26 cellular contexts compared by ENCODE assay signal in the genomic region with DNA sequence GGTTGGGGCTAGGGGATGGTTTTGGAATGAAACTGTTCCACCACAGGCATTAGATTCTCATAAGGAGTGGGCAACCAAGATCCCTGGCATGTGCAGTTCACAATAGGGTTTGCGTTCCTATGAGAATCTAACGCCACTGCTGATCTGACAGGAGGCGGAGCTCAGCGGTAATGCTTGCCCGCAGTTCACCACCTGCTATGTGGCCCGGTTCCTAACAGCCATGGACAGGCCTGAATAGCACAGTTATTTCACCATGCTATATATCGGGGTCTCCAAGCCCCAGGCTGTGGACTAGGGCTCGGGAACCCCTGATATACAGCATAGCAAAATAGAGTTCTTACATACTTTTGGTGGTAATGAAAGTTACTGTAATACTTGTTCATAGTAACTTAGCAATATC.
"Had no signal": no experiment of that assay in that cellular context is flagged by ENCODE, and none has a peak within 500 bp of the region (broad histone marks: within the 10 kb centered on the region; RNA-seq: fewer than 3 reads in every experiment).

No MANE protein-coding gene starts in this region.

- H3K9ac ChIP-seq: neural progenitor cell had no signal

- H3K27ac ChIP-seq: coronary artery, gastrocnemius medialis, heart right ventricle, neural progenitor cell, prostate gland, sigmoid colon, skin epidermis, spleen, thoracic aorta, tibial nerve, upper lobe of left lung, uterus had no signal

- H3K4me3 ChIP-seq: coronary artery, gastrocnemius medialis, heart right ventricle, neural progenitor cell, prostate gland, sigmoid colon, skin epidermis, spleen, thoracic aorta, tibial nerve, upper lobe of left lung, uterus had no signal

- H3K4me1 ChIP-seq: gastrocnemius medialis, neural progenitor cell, prostate gland, sigmoid colon, spleen, tibial nerve, upper lobe of left lung, uterus had no signal

- H3K9me3 ChIP-seq: gastrocnemius medialis, prostate gland had no signal

- H3K36me3 ChIP-seq: gastrocnemius medialis, neural progenitor cell, prostate gland, spleen, thoracic aorta, upper lobe of left lung, uterus had no signal

- H3K27me3 ChIP-seq: gastrocnemius medialis, heart right ventricle, neural progenitor cell, sigmoid colon, spleen, tibial nerve, upper lobe of left lung, uterus had no signal

- H3K4me2 ChIP-seq: neural progenitor cell had no signal

- H2AFZ ChIP-seq: neural progenitor cell had no signal

- DNase-seq: dermis blood vessel endothelial cell; effector memory CD8-positive, alpha-beta T cell; foreskin fibroblast; gastrocnemius medialis; heart right ventricle; hippocampal formation; immature natural killer cell; islet precursor cell; kidney glomerular epithelial cell; mesendoderm; midbrain; naive thymus-derived CD4-positive, alpha-beta T cell; nucleus accumbens; right cardiac atrium; sigmoid colon; spleen; stimulated activated CD4-positive, alpha-beta T cell treated with anti-CD3 and anti-CD28 coated beads, Interleukin-2, amount 100 ng/mL, for 48 hours; stimulated activated naive B cell treated with anti-CD40 and anti-IgM and Interleukin-4, amounts not matched to agents 10 μg/mL and 1 μg/mL and 100 μg/mL, for 72 hours; upper lobe of left lung; uterus had no signal

- ATAC-seq: effector memory CD8-positive, alpha-beta T cell; gastrocnemius medialis; naive thymus-derived CD4-positive, alpha-beta T cell; stimulated activated naive B cell treated with anti-CD40 and anti-IgM and Interleukin-4, amounts not matched to agents 10 μg/mL and 1 μg/mL and 100 μg/mL, for 72 hours had no signal
